In the genomic region with DNA sequence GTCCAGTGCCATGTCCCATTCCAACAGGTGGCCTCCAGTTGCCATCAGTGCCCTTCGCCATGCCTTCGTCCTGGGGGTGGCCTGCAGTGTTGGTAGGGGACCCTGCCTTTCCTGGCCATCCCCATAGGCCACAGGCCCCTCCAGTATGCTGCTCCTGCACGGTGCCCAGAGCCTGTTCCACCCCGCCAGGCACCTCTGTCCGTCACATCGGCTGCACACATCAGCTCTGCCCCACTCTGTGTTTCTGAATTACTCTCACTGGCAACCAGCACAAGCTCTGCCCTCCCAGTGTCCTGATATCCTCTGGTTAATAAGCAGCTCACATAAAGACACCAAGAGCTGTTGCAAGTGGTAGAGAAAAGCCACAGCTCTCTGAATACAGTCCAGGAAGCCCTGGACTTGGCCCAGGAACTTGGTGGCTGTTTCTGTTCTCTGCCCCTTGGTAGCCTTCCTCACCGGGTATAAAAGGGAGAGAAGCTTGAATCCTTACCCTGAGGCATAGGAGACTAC, we compare ENCODE assay signal across 2 cellular contexts.
TF ChIP-seq lines count a peak whose summit lies in the region.

No MANE protein-coding gene starts in this region.

TF ChIP-seq in A549, 52 proteins besides CTCF, POLR2A, EP300 and RAD21:
- TF ChIP-seq NFE2L2 (conservative IDR thresholded peaks at IDR 0.05; ENCODE audit: low read length): no peak
- no peak for TF ChIP-seq JUN (IDR thresholded peaks at IDR 0.05)

TF ChIP-seq in IMR-90, 13 proteins besides CTCF, POLR2A, EP300 and RAD21:
- TF ChIP-seq ELK1 (IDR thresholded peaks at IDR 0.05; ENCODE audit: borderline replicate concordance, low read depth, low read length) (no peak), CHD1 (IDR thresholded peaks at IDR 0.05; ENCODE audit: low read depth, low read length) (no peak), SMC3 (IDR thresholded peaks at IDR 0.05; ENCODE audit: low read depth, low read length) (no peak), RFX5 (IDR thresholded peaks at IDR 0.05; ENCODE audit: low read depth, low read length) (no peak), MAZ (IDR thresholded peaks at IDR 0.05; ENCODE audit: borderline replicate concordance, low read depth, low read length) (no peak), RCOR1 (IDR thresholded peaks at IDR 0.05; ENCODE audit: insufficient replicate concordance, low read length) (no peak), BHLHE40 (IDR thresholded peaks at IDR 0.05; ENCODE audit: low read depth, low read length) (no peak), CEBPB (IDR thresholded peaks at IDR 0.05; ENCODE audit: low read depth, low read length) (no peak), MAFK (IDR thresholded peaks at IDR 0.05; ENCODE audit: low read depth, low read length) (no peak)
TF ChIP-seq in IMR-90: peak in this region for 0.
